Comparison of ENCODE assay signal across 6 cellular contexts in genomic region chr1:12008355-12008754, GRCh38. TPM values are rescaled to one million over a fixed set of nuclear protein-coding genes. Genes with fewer than 3 reads are reported as not detected.
"Had no signal": no experiment of that assay in that cellular context is flagged by ENCODE, and none has a peak within 500 bp of the region (broad histone marks: within the 10 kb centered on the region; RNA-seq: fewer than 3 reads in every experiment).

No MANE protein-coding gene starts in this region.

RNA-seq across cellular contexts. Expression of gene TNFRSF8, which starts 54.7 kb away (rescaled TPM):
- total RNA-seq: PC-3, PC-9, Peyer's patch, RPMI7951, SJSA1, SK-MEL-5 had no signal
